8 cellular contexts compared by ENCODE assay signal in genomic region chr7:66837007-66837406, GRCh38.
DNase-seq lines count a peak whose midpoint lies in the region; ATAC-seq, FAIRE-seq and TF ChIP-seq lines count a peak whose summit lies in the region.

No MANE protein-coding gene starts in this region.

- in situ Hi-C loops in ACHN (cut with HindIII; ENCODE audit: low pct_ligation_motif_present, low pct_unique_long_range_greater_than_20kb, low sequenced_read_pairs): no loop called here

- H3K4me3 ChIP-seq in epithelial cell of esophagus (ENCODE audit: low read length): no peak overlapping the region

- peak; percentile 69 for FAIRE-seq in RCC 7860 (lab: Jason Lieb, UNC)

- peak; percentile 29 for TF ChIP-seq CTCF in epithelial cell of esophagus (IDR thresholded peaks at IDR 0.05; ENCODE audit: insufficient read depth, low read depth, low read length, missing control alignments)

- peak; percentile 43 for DNase-seq in ACHN
- DNase-seq in RCC 7860 (ENCODE audit: low spot score): peak; percentile 71
- DNase-seq in epithelial cell of esophagus (ENCODE audit: low read depth): peak; percentile 42
- DNase-seq in stimulated activated CD4-positive, alpha-beta T cell treated with anti-CD3 and anti-CD28 coated beads, TNF-alpha, amount 100 ng/mL, for 48 hours (ENCODE audit: low read depth in 3 of 3): peak; percentile 34 to 45 (median 43)
- no peak for DNase-seq in NCI-H2171 (lab: John Stamatoyannopoulos, UW)
- DNase-seq in effector CD4-positive, alpha-beta T cell: no peak

- peak; percentile 65 for ATAC-seq in GM19395 (IDR thresholded peaks at IDR 0.05; ENCODE audit: unreplicated experiment)
- no peak for ATAC-seq in HG03342 (IDR thresholded peaks at IDR 0.05; ENCODE audit: unreplicated experiment)

Comparison
In these comparisons a context has a peak if more than half of its experiments do, and no peak if none do; other contexts are left out.
1. DNase-seq: peak in ACHN (single experiment), RCC 7860 (single experiment), epithelial cell of esophagus (single experiment) and stimulated activated CD4-positive, alpha-beta T cell treated with anti-CD3 and anti-CD28 coated beads, TNF-alpha, amount 100 ng/mL, for 48 hours (3 of 3); none in NCI-H2171 (single experiment) and effector CD4-positive, alpha-beta T cell (single experiment).